Comparison of ENCODE assay signal across 8 cellular contexts in genomic region chr11:65420506-65421203, GRCh38. TPM values are rescaled to one million over a fixed set of nuclear protein-coding genes. Genes with fewer than 3 reads are reported as not detected.
DNase-seq lines count a peak whose midpoint lies in the region; ATAC-seq and TF ChIP-seq lines count a peak whose summit lies in the region.

No MANE protein-coding gene starts in this region.

- TF ChIP-seq POLR2A in esophagus muscularis mucosa (IDR thresholded peaks at IDR 0.05; ENCODE audit: low read depth): no peak

- ATAC-seq in GM18867 (IDR thresholded peaks at IDR 0.05; ENCODE audit: unreplicated experiment): no peak

- no peak for DNase-seq in GM12865 (ENCODE audit: low read depth)
- no peak for DNase-seq in esophagus muscularis mucosa (ENCODE audit: extremely low spot score)
- peak; percentile 1 for DNase-seq in renal cortical epithelial cell (ENCODE audit: low read depth)
- DNase-seq in KG1 (lab: John Stamatoyannopoulos, UW): no peak
- no peak for DNase-seq in GM19238 (ENCODE audit: insufficient read length, low spot score)
- DNase-seq in NCI-H187 (lab: John Stamatoyannopoulos, UW): no peak

- H3K9me3 Mint-ChIP-seq in T-helper 1 cell treated with Interleukin-12 subunit alpha and Interleukin-12 subunit beta and Interleukin-4 antibody, amounts not matched to agents 30 μg/mL and 1 μg/mL, for 36 hours: no peaks in the 10 kb centered on the region

- peaks cover 23% of the 10 kb centered on the region for H3K27me3 Mint-ChIP-seq in T-helper 1 cell treated with Interleukin-12 subunit alpha and Interleukin-12 subunit beta and Interleukin-4 antibody, amounts not matched to agents 30 μg/mL and 1 μg/mL, for 36 hours (ENCODE audit: low read depth)

- H3K27ac ChIP-seq in esophagus muscularis mucosa (replicated peaks in 1 of 4): peak overlapping the region; percentile 97 to 99 (median 99)

- H3K27ac Mint-ChIP-seq in T-helper 1 cell treated with Interleukin-12 subunit alpha and Interleukin-12 subunit beta and Interleukin-4 antibody, amounts not matched to agents 30 μg/mL and 1 μg/mL, for 36 hours: peak overlapping the region; percentile 99

- H3K4me1 ChIP-seq in esophagus muscularis mucosa: peaks cover 48 to 62% (median 60%) of the 10 kb centered on the region in 4 donors

- H3K36me3 Mint-ChIP-seq in T-helper 1 cell treated with Interleukin-12 subunit alpha and Interleukin-12 subunit beta and Interleukin-4 antibody, amounts not matched to agents 30 μg/mL and 1 μg/mL, for 36 hours (ENCODE audit: low read depth): peaks cover 33% of the 10 kb centered on the region

- peak overlapping the region; percentile 70 for H3K4me3 ChIP-seq in GM12865 (ENCODE audit: low read depth, low read length)
- peak overlapping the region; percentile 71 to 81 (median 74) for H3K4me3 ChIP-seq in esophagus muscularis mucosa

- H3K36me3 ChIP-seq in esophagus muscularis mucosa: peaks cover under 1 to 25% (median 8%) of the 10 kb centered on the region in 4 donors

- H3K4me1 Mint-ChIP-seq in T-helper 1 cell treated with Interleukin-12 subunit alpha and Interleukin-12 subunit beta and Interleukin-4 antibody, amounts not matched to agents 30 μg/mL and 1 μg/mL, for 36 hours (ENCODE audit: low read depth): peaks cover 63% of the 10 kb centered on the region

- peak overlapping the region; percentile 99 for H3K4me3 Mint-ChIP-seq in T-helper 1 cell treated with Interleukin-12 subunit alpha and Interleukin-12 subunit beta and Interleukin-4 antibody, amounts not matched to agents 30 μg/mL and 1 μg/mL, for 36 hours

- H3K27me3 ChIP-seq in esophagus muscularis mucosa: no peaks in the 10 kb centered on the region

- H3K9me3 ChIP-seq in esophagus muscularis mucosa: no peaks in the 10 kb centered on the region

- intact Hi-C loops in esophagus muscularis mucosa (cut with DNase I): loop anchor here (2.0 kb wide), 1 partner anchor 58 kb away; no protein-coding TSS in a partner anchor

- WGBS in esophagus muscularis mucosa: 40% methylated on average over 6 of the region's 6 CpGs

- no peak for TF ChIP-seq EP300 in esophagus muscularis mucosa (IDR thresholded peaks at IDR 0.05)

- TF ChIP-seq CTCF in GM12865 (IDR thresholded peaks at IDR 0.05; ENCODE audit: insufficient read depth, low read depth, low read length, missing control alignments) (no peak), esophagus muscularis mucosa (IDR thresholded peaks at IDR 0.05) (no peak)

RNA-seq across cellular contexts. Expression of gene NEAT1, which starts 1.9 kb away (rescaled TPM):
- 100 to 1,000 TPM in 2 of 4 donors, 10 to 100 TPM in 2; 42.8 to 181 (median 96.0) TPM for total RNA-seq in esophagus muscularis mucosa
- total RNA-seq in renal cortical epithelial cell: 17.4 and 141 TPM in 2 replicates

RNA-seq across cellular contexts. Expression of gene FRMD8, which starts 34.2 kb away (rescaled TPM):
- total RNA-seq in esophagus muscularis mucosa (10 to 100 TPM; 30.4 to 37.3 (median 34.7) TPM), renal cortical epithelial cell (67.5 and 89.6 TPM in 2 replicates)

RNA-seq across cellular contexts. Expression of gene SLC25A45, which starts 38.2 kb away (rescaled TPM):
- total RNA-seq in esophagus muscularis mucosa: 10 to 100 TPM in 1 of 4 donors, 1 to 10 TPM in 3; 4.6 to 11.3 (median 5.9) TPM
- total RNA-seq in renal cortical epithelial cell: 0.52 and 0.65 TPM in 2 replicates
